Comparison of ENCODE assay signal across 1 cellular context in the genomic region with DNA sequence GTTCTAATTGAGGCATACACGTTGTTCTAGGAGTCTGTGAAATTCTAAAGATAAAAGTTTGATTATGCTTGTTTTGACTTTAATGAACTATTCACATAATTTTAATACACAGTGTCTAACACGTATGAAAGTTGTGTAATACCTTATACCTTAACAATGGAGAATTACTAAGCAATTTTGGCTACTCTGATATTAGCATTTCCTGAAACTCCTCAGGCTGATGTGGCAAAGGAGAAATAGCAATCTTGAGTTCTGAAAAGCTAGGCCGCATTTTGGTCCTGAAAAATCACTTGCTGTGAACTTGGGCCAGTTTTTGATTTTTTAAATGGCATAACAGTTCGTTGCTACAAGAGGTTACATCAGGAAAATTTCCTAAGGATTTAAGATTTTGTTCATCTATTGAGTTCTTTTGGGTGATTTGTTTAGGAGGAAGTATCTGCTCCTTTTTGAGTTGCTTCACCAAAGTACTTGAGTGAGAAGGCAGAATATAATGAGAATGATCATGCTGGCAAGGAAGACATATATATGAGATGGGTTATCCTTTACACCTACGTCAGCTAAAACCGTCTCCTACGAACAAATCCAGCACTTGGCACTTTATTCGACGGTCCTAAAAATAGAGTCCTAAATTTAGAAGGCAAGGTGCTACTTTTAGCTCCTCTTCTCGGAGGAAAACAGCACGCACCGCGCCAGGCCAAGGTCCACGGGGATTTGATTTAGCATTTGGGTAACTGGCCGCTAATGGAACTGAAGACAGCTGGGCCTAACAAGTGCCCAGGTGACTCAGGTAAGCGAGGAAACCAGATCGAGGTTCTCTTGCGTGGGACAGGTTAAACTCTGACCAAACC.
TF ChIP-seq lines count a peak whose summit lies in the region.

No MANE protein-coding gene starts in this region.

TF ChIP-seq in K562, 482 proteins besides CTCF, POLR2A, EP300 and RAD21 (continued from another document):
- TF ChIP-seq CREB1 (IDR thresholded peaks at IDR 0.05) (no peak), CREB1 (CRISPR knock-in tag; IDR thresholded peaks at IDR 0.05) (no peak), SOX6 (IDR thresholded peaks at IDR 0.05) (no peak), ZNF589 (CRISPR knock-in tag; IDR thresholded peaks at IDR 0.05; ENCODE audit: low read depth) (no peak), ZNF408 (CRISPR knock-in tag; IDR thresholded peaks at IDR 0.05; ENCODE audit: low read depth) (no peak), ZNF133 (CRISPR knock-in tag; IDR thresholded peaks at IDR 0.05) (no peak), GTF2A2 (tag; IDR thresholded peaks at IDR 0.05) (no peak), ZNF316 (IDR thresholded peaks at IDR 0.05) (peak; percentile 78), ZFP36 (IDR thresholded peaks at IDR 0.05; ENCODE audit: low read depth, low read length, partially characterized antibody) (no peak), RBM17 (IDR thresholded peaks at IDR 0.05; ENCODE audit: borderline replicate concordance, low read depth, low read length) (no peak), GABPA (tag; conservative IDR thresholded peaks at IDR 0.05; ENCODE audit: low read depth) (no peak), CEBPB (tag; IDR thresholded peaks at IDR 0.05) (peak; percentile 80), PTTG1 (tag; IDR thresholded peaks at IDR 0.05; ENCODE audit: low read depth) (no peak), HCFC1 (IDR thresholded peaks at IDR 0.05; ENCODE audit: low read depth, low read length) (no peak), BHLHE40 (IDR thresholded peaks at IDR 0.05; ENCODE audit: low read length) (no peak), PTBP1 (IDR thresholded peaks at IDR 0.05; ENCODE audit: low read depth, low read length) (no peak), ZNF436 (CRISPR knock-in tag; IDR thresholded peaks at IDR 0.05) (no peak), TAF1 (IDR thresholded peaks at IDR 0.05; ENCODE audit: control insufficient read depth, extremely low read depth, insufficient read depth, low read length, severe bottlenecking) (no peak), ZNF444 (CRISPR knock-in tag; IDR thresholded peaks at IDR 0.05) (no peak), HEY1 (CRISPR knock-in tag; IDR thresholded peaks at IDR 0.05; ENCODE audit: borderline replicate concordance) (no peak), CREM (IDR thresholded peaks at IDR 0.05; ENCODE audit: low read depth) (peak; percentile 6; the same call in 1 of the 2 replicates), SIN3A (IDR thresholded peaks at IDR 0.05; ENCODE audit: borderline replicate concordance in 2 of 2, control insufficient read depth in 1 of 2, low read depth in 2 of 2, low read length in 2 of 2) (no peak), TEAD2 (tag; IDR thresholded peaks at IDR 0.05) (no peak), CEBPG (CRISPR knock-in tag; IDR thresholded peaks at IDR 0.05) (no peak), CEBPG (tag; conservative IDR thresholded peaks at IDR 0.05 in 1 of 2, IDR thresholded peaks at IDR 0.05 in 1 of 2) (peak; percentile 48 to 63; a peak in 3 of 4 replicates), NCOA6 (IDR thresholded peaks at IDR 0.05) (peak; percentile 51), MEF2D (tag; conservative IDR thresholded peaks at IDR 0.05; ENCODE audit: low read depth) (peak; percentile 57; the same call in 1 of the 2 replicates), NFXL1 (CRISPR knock-in tag; IDR thresholded peaks at IDR 0.05) (no peak), ARHGAP35 (IDR thresholded peaks at IDR 0.05; ENCODE audit: partially characterized antibody) (no peak), PHF8 (IDR thresholded peaks at IDR 0.05; ENCODE audit: borderline replicate concordance, low read length) (no peak), RBM14 (IDR thresholded peaks at IDR 0.05; ENCODE audit: borderline replicate concordance, insufficient read depth, low read depth, low read length) (no peak), ZC3H4 (CRISPR knock-in tag; IDR thresholded peaks at IDR 0.05; ENCODE audit: borderline replicate concordance) (no peak)
- TF ChIP-seq, protein P1, sequence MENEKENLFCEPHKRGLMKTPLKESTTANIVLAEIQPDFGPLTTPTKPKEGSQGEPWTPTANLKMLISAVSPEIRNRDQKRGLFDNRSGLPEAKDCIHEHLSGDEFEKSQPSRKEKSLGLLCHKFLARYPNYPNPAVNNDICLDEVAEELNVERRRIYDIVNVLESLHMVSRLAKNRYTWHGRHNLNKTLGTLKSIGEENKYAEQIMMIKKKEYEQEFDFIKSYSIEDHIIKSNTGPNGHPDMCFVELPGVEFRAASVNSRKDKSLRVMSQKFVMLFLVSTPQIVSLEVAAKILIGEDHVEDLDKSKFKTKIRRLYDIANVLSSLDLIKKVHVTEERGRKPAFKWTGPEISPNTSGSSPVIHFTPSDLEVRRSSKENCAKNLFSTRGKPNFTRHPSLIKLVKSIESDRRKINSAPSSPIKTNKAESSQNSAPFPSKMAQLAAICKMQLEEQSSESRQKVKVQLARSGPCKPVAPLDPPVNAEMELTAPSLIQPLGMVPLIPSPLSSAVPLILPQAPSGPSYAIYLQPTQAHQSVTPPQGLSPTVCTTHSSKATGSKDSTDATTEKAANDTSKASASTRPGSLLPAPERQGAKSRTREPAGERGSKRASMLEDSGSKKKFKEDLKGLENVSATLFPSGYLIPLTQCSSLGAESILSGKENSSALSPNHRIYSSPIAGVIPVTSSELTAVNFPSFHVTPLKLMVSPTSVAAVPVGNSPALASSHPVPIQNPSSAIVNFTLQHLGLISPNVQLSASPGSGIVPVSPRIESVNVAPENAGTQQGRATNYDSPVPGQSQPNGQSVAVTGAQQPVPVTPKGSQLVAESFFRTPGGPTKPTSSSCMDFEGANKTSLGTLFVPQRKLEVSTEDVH (IDR thresholded peaks at IDR 0.05; ENCODE audit: low read depth, partially characterized antibody), result no peak
- TF ChIP-seq, protein P2, sequence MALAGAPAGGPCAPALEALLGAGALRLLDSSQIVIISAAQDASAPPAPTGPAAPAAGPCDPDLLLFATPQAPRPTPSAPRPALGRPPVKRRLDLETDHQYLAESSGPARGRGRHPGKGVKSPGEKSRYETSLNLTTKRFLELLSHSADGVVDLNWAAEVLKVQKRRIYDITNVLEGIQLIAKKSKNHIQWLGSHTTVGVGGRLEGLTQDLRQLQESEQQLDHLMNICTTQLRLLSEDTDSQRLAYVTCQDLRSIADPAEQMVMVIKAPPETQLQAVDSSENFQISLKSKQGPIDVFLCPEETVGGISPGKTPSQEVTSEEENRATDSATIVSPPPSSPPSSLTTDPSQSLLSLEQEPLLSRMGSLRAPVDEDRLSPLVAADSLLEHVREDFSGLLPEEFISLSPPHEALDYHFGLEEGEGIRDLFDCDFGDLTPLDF (CRISPR knock-in tag; IDR thresholded peaks at IDR 0.05), result no peak
- TF ChIP-seq, protein P3, sequence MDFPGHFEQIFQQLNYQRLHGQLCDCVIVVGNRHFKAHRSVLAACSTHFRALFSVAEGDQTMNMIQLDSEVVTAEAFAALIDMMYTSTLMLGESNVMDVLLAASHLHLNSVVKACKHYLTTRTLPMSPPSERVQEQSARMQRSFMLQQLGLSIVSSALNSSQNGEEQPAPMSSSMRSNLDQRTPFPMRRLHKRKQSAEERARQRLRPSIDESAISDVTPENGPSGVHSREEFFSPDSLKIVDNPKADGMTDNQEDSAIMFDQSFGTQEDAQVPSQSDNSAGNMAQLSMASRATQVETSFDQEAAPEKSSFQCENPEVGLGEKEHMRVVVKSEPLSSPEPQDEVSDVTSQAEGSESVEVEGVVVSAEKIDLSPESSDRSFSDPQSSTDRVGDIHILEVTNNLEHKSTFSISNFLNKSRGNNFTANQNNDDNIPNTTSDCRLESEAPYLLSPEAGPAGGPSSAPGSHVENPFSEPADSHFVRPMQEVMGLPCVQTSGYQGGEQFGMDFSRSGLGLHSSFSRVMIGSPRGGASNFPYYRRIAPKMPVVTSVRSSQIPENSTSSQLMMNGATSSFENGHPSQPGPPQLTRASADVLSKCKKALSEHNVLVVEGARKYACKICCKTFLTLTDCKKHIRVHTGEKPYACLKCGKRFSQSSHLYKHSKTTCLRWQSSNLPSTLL (IDR thresholded peaks at IDR 0.05), result no peak
- TF ChIP-seq, protein P4, sequence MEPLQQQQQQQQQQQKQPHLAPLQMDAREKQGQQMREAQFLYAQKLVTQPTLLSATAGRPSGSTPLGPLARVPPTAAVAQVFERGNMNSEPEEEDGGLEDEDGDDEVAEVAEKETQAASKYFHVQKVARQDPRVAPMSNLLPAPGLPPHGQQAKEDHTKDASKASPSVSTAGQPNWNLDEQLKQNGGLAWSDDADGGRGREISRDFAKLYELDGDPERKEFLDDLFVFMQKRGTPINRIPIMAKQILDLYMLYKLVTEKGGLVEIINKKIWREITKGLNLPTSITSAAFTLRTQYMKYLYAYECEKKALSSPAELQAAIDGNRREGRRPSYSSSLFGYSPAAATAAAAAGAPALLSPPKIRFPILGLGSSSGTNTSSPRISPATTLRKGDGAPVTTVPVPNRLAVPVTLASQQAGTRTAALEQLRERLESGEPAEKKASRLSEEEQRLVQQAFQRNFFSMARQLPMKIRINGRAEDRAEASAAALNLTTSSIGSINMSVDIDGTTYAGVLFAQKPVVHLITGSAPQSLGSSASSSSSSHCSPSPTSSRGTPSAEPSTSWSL (CRISPR knock-in tag; IDR thresholded peaks at IDR 0.05; ENCODE audit: borderline replicate concordance), result no peak
- TF ChIP-seq, protein P5, sequence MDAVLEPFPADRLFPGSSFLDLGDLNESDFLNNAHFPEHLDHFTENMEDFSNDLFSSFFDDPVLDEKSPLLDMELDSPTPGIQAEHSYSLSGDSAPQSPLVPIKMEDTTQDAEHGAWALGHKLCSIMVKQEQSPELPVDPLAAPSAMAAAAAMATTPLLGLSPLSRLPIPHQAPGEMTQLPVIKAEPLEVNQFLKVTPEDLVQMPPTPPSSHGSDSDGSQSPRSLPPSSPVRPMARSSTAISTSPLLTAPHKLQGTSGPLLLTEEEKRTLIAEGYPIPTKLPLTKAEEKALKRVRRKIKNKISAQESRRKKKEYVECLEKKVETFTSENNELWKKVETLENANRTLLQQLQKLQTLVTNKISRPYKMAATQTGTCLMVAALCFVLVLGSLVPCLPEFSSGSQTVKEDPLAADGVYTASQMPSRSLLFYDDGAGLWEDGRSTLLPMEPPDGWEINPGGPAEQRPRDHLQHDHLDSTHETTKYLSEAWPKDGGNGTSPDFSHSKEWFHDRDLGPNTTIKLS (IDR thresholded peaks at IDR 0.05; ENCODE audit: borderline replicate concordance, low read depth), result no peak
- TF ChIP-seq, protein P6, sequence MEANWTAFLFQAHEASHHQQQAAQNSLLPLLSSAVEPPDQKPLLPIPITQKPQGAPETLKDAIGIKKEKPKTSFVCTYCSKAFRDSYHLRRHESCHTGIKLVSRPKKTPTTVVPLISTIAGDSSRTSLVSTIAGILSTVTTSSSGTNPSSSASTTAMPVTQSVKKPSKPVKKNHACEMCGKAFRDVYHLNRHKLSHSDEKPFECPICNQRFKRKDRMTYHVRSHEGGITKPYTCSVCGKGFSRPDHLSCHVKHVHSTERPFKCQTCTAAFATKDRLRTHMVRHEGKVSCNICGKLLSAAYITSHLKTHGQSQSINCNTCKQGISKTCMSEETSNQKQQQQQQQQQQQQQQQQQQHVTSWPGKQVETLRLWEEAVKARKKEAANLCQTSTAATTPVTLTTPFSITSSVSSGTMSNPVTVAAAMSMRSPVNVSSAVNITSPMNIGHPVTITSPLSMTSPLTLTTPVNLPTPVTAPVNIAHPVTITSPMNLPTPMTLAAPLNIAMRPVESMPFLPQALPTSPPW (CRISPR knock-in tag; IDR thresholded peaks at IDR 0.05), result no peak; the same call in 1 of the 2 replicates
- TF ChIP-seq, protein P7, sequence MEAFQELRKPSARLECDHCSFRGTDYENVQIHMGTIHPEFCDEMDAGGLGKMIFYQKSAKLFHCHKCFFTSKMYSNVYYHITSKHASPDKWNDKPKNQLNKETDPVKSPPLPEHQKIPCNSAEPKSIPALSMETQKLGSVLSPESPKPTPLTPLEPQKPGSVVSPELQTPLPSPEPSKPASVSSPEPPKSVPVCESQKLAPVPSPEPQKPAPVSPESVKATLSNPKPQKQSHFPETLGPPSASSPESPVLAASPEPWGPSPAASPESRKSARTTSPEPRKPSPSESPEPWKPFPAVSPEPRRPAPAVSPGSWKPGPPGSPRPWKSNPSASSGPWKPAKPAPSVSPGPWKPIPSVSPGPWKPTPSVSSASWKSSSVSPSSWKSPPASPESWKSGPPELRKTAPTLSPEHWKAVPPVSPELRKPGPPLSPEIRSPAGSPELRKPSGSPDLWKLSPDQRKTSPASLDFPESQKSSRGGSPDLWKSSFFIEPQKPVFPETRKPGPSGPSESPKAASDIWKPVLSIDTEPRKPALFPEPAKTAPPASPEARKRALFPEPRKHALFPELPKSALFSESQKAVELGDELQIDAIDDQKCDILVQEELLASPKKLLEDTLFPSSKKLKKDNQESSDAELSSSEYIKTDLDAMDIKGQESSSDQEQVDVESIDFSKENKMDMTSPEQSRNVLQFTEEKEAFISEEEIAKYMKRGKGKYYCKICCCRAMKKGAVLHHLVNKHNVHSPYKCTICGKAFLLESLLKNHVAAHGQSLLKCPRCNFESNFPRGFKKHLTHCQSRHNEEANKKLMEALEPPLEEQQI (IDR thresholded peaks at IDR 0.05), result no peak
